ENCODE assay signal across 7 cellular contexts in the genomic region with DNA sequence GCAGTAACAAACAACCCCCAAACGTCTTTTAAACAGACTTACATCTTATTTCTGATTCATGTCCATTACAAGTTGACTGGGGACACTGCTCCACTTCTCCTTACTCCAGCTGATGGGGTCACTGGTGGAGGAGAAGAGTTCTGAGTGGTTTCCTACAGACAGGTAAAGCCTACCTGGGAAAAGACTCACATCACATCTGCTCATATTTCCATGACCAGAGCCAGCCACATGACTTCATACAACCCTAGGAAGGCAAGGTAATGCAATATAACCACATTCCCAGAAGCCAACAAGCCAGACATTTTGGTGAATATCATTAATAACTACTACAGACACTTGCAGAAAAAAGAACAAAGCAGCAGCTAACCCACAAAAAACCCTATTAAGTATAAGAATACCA.
"Had no signal": no experiment of that assay in that cellular context is flagged by ENCODE, and none has a peak within 500 bp of the region (broad histone marks: within the 10 kb centered on the region; RNA-seq: fewer than 3 reads in every experiment).

No MANE protein-coding gene starts in this region.

- H3K36me3 Mint-ChIP-seq: IgD-negative memory B cell had no signal

- H3K4me1 Mint-ChIP-seq: IgD-negative memory B cell had no signal

- DNase-seq: IMR-90, KBM-7, KG1 had no signal

- H3K4me3 ChIP-seq: K562 had no signal

- ATAC-seq: HepG2, K562 had no signal

- H3K27me3 Mint-ChIP-seq: IgD-negative memory B cell had no signal

- H3K27ac Mint-ChIP-seq: IgD-negative memory B cell had no signal

- H3K27ac ChIP-seq: HL-60 had no signal

- H3K4me3 Mint-ChIP-seq: IgD-negative memory B cell had no signal
